Comparison of ENCODE assay signal across 7 cellular contexts in the genomic region with DNA sequence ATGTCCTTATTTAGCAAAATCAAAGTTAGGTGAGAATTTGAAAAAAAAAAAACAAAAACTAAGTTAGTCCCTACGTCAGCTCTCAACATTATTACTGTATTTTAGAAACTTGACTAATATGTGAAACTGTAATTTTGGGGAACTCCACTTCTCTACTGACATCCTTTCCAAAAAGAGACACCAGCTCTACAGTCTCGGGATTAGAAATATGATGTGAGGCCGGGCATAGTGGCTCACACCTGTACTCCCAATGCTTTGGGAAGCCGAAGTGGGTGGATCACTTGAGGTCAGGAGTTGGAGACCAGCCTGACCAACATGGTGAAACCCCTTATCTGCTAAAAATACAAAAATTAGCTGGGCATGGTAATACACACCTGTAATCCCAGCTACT.
A peak's percentile ranks its signal among the peaks of the same experiment; 100 is the strongest.
DNase-seq lines count a peak whose midpoint lies in the region; ATAC-seq and TF ChIP-seq lines count a peak whose summit lies in the region.
"Not testable (repeated sequence)": the region's sequence is repeated elsewhere in the genome, so short reads cannot be mapped to it uniquely, and the experiment has no call there.

No MANE protein-coding gene starts in this region.

- not testable (repeated sequence) for H3K9me3 Mint-ChIP-seq in activated CD4-positive, alpha-beta memory T cell treated with anti-CD3 and anti-CD28 coated beads for 36 hours; naive B cell; stimulated activated naive B cell treated with anti-CD40 and anti-IgM and Interleukin-4, amounts not matched to agents 10 μg/mL and 1 μg/mL and 100 μg/mL, for 72 hours

- H3K4me3 Mint-ChIP-seq in activated CD4-positive, alpha-beta memory T cell treated with anti-CD3 and anti-CD28 coated beads for 36 hours, result not testable (repeated sequence)
- peak overlapping the region in 7 of 8 donors; percentile 10 to 85 (median 45) for H3K4me3 Mint-ChIP-seq in naive B cell
- H3K4me3 Mint-ChIP-seq in stimulated activated naive B cell treated with anti-CD40 and anti-IgM and Interleukin-4, amounts not matched to agents 10 μg/mL and 1 μg/mL and 100 μg/mL, for 72 hours, result peak overlapping the region; percentile 25 to 60

- H3K4me2 ChIP-seq in OCI-LY7 (ENCODE audit: low read length), result peak overlapping the region; percentile 66

- H3K27me3 Mint-ChIP-seq in activated CD4-positive, alpha-beta memory T cell treated with anti-CD3 and anti-CD28 coated beads for 36 hours; naive B cell; stimulated activated naive B cell treated with anti-CD40 and anti-IgM and Interleukin-4, amounts not matched to agents 10 μg/mL and 1 μg/mL and 100 μg/mL, for 72 hours: not testable (repeated sequence)

- peak; percentile 37 for ATAC-seq in HG03558 (IDR thresholded peaks at IDR 0.05; ENCODE audit: extremely low read depth, unreplicated experiment)
- peak; percentile 64 to 79 for ATAC-seq in naive B cell (ENCODE audit: low read depth in 2 of 2)
- peak; percentile 79 to 85 for ATAC-seq in stimulated activated naive B cell treated with anti-CD40 and anti-IgM and Interleukin-4, amounts not matched to agents 10 μg/mL and 1 μg/mL and 100 μg/mL, for 72 hours (replicated peaks)

- peaks cover 82% of the 10 kb centered on the region for H3K79me2 ChIP-seq in OCI-LY7 (ENCODE audit: insufficient read depth, low read depth, low read length)

- H4K20me1 ChIP-seq in OCI-LY7 (ENCODE audit: insufficient read depth, low read length), result not testable (repeated sequence)

- H3K4me3 ChIP-seq in GM12865 (ENCODE audit: low read depth, low read length), result peak overlapping the region; percentile 26; the same call in 1 of the 2 replicates
- peak overlapping the region; percentile 26 for H3K4me3 ChIP-seq in OCI-LY7 (ENCODE audit: low read depth, low read length, poor library complexity, severe bottlenecking)
- H3K4me3 ChIP-seq in cardiac muscle cell, result not testable (repeated sequence)

- H2AFZ ChIP-seq in OCI-LY7 (ENCODE audit: low read length), result not testable (repeated sequence)

- POLR2A ChIA-PET in OCI-LY7 (lab: Charles Lee), result not testable (repeated sequence)
- POLR2A ChIA-PET in activated CD4-positive, alpha-beta memory T cell treated with anti-CD3 and anti-CD28 coated beads for 36 hours (lab: Charles Lee), result interaction anchor here (0.6 kb wide), 1 partner anchor 726 kb away, joined by 3 read pairs; no protein-coding TSS in a partner anchor

- not testable (repeated sequence) for BruUV-seq in OCI-LY7 (replicated peaks; lab: Mats Ljungman, UMichigan)

- peaks cover 46% of the 10 kb centered on the region for H3K4me1 Mint-ChIP-seq in activated CD4-positive, alpha-beta memory T cell treated with anti-CD3 and anti-CD28 coated beads for 36 hours (ENCODE audit: low read depth)
- H3K4me1 Mint-ChIP-seq in naive B cell, result peaks cover 26 to 66% (median 46%) of the 10 kb centered on the region in 3 donors
- H3K4me1 Mint-ChIP-seq in stimulated activated naive B cell treated with anti-CD40 and anti-IgM and Interleukin-4, amounts not matched to agents 10 μg/mL and 1 μg/mL and 100 μg/mL, for 72 hours, result peaks cover 20 to 54% of the 10 kb centered on the region in 2 donors

- H3K4me1 ChIP-seq in OCI-LY7 (ENCODE audit: insufficient read depth, low read length, poor library complexity, severe bottlenecking), result peaks cover 76% of the 10 kb centered on the region
- peaks cover 55% of the 10 kb centered on the region for H3K4me1 ChIP-seq in cardiac muscle cell (ENCODE audit: low read depth)

- DNase-seq in GM12865 (ENCODE audit: low read depth), result peak; percentile 53
- DNase-seq in OCI-LY7 (ENCODE audit: low spot score); activated CD4-positive, alpha-beta memory T cell treated with anti-CD3 and anti-CD28 coated beads for 36 hours; cardiac muscle cell (ENCODE audit: low read depth in 1 of 2, low spot score in 1 of 2); naive B cell; stimulated activated naive B cell treated with anti-CD40 and anti-IgM and Interleukin-4, amounts not matched to agents 10 μg/mL and 1 μg/mL and 100 μg/mL, for 72 hours: not testable (repeated sequence)

- not testable (repeated sequence) for H3K27me3 ChIP-seq in cardiac muscle cell

- H3K36me3 Mint-ChIP-seq in activated CD4-positive, alpha-beta memory T cell treated with anti-CD3 and anti-CD28 coated beads for 36 hours; naive B cell: not testable (repeated sequence)
- H3K36me3 Mint-ChIP-seq in stimulated activated naive B cell treated with anti-CD40 and anti-IgM and Interleukin-4, amounts not matched to agents 10 μg/mL and 1 μg/mL and 100 μg/mL, for 72 hours, result peaks cover 6 to 19% of the 10 kb centered on the region in 2 donors

- not testable (repeated sequence) for TF ChIP-seq CTCF in GM12865 (IDR thresholded peaks at IDR 0.05; ENCODE audit: insufficient read depth, low read depth, low read length, missing control alignments); OCI-LY7 (conservative IDR thresholded peaks at IDR 0.05; ENCODE audit: low read length); cardiac muscle cell (IDR thresholded peaks at IDR 0.05; ENCODE audit: low read depth, low read length)

- not testable (repeated sequence) for H3K36me3 ChIP-seq in OCI-LY7 (ENCODE audit: insufficient read depth, low read length); cardiac muscle cell

- not testable (repeated sequence) for H3K9me2 ChIP-seq in OCI-LY7 (ENCODE audit: insufficient read depth, low read length)

- CTCF ChIA-PET in OCI-LY7 (lab: Charles Lee; ENCODE audit: unreplicated experiment); activated CD4-positive, alpha-beta memory T cell treated with anti-CD3 and anti-CD28 coated beads for 36 hours (lab: Charles Lee): not testable (repeated sequence)

- intact Hi-C loops in OCI-LY7 (cut with micrococcal nuclease; ENCODE audit: unreplicated experiment); activated CD4-positive, alpha-beta memory T cell treated with anti-CD3 and anti-CD28 coated beads for 36 hours (cut with micrococcal nuclease): not testable (repeated sequence)

- peak overlapping the region; percentile 54 for H3K27ac Mint-ChIP-seq in activated CD4-positive, alpha-beta memory T cell treated with anti-CD3 and anti-CD28 coated beads for 36 hours
- peak overlapping the region in 5 of 6 donors; percentile 16 to 75 (median 75) for H3K27ac Mint-ChIP-seq in naive B cell
- H3K27ac Mint-ChIP-seq in stimulated activated naive B cell treated with anti-CD40 and anti-IgM and Interleukin-4, amounts not matched to agents 10 μg/mL and 1 μg/mL and 100 μg/mL, for 72 hours, result peak overlapping the region; percentile 59

- peak overlapping the region; percentile 15 for H3K27ac ChIP-seq in OCI-LY7 (ENCODE audit: low read depth, low read length, poor library complexity, severe bottlenecking)
- H3K27ac ChIP-seq in cardiac muscle cell, result peak overlapping the region; percentile 20

- not testable (repeated sequence) for H3K9me3 ChIP-seq in OCI-LY7 (ENCODE audit: low read length); cardiac muscle cell (ENCODE audit: low read depth)
